Comparison of ENCODE assay signal across 9 cellular contexts in the genomic region with DNA sequence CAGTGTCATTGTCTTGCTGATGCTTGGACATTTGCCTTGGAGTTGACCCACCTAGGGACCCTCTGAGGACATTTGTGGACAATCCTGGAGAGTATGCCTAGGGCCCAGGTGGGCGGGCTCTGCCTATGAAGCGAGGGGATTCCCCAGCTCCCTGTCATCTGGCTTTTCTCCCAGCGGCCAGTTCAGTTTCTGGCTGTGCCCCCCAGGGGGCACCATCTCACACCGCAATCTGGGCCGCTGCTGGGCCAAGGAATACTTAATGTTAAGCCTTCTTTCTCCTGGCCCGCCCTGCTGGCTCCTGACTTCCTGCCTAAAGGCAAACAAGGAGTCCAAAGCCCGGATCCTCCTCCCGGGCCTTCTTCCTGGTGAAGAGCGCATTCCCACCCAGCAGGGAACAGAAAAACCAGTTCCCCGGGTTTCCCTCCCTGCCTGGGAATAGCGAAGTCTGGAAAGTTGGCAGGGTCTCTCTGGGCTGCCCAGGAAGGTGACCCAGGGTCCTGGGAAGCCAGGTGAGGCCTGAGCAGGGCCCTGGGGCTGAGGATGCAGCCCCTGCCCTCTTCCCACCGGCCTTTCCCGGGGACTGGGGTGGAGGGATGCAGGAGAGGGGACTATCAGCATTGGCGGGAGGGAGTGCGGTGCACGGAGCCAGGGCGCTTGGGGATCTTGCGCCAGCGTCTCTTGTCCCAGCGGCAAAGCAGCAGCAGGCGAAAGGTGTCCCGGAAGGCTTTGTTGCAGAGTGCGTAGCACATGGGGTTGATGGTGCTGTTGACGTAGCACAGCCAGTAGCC.
DNase-seq lines count a peak whose midpoint lies in the region; ATAC-seq lines count a peak whose summit lies in the region.
"Had no signal": no experiment of that assay in that cellular context is flagged by ENCODE, and none has a peak within 500 bp of the region (broad histone marks: within the 10 kb centered on the region; RNA-seq: fewer than 3 reads in every experiment).

No MANE protein-coding gene starts in this region.

- ATAC-seq in GM18909 (IDR thresholded peaks at IDR 0.05; ENCODE audit: poor library complexity, unreplicated experiment), result no peak
- ATAC-seq: activated T-cell treated with anti-CD3 and anti-CD28 coated beads, Interleukin-2, amount 50 U/mL, for 72 hours had no signal

- peak; percentile 22 to 45 for DNase-seq in NCI-H2081 (lab: John Stamatoyannopoulos, UW)
- no peak for DNase-seq in NCI-H2081 treated with DMSO at 0.1 percent for 48 hours (lab: John Stamatoyannopoulos, UW)
- peak; percentile 69 for DNase-seq in NCI-H1092 treated with DMSO at 0.1 percent for 48 hours (lab: John Stamatoyannopoulos, UW)
- DNase-seq in brain pericyte (ENCODE audit: low read depth, low spot score), result peak; percentile 16
- peak; percentile 96 for DNase-seq in iPS-NIHi7 (ENCODE audit: extremely low spot score)
- peak in 32 of 49 donors; percentile 4 to 58 (median 36) for DNase-seq in substantia nigra (lab: John Stamatoyannopoulos, UW)
- no peak for DNase-seq in NCI-H1048 (lab: John Stamatoyannopoulos, UW)

- no peak overlapping the region for H3K27ac ChIP-seq in substantia nigra (ENCODE audit: low read depth, low read length, poor library complexity, severe bottlenecking)

Comparison
In these comparisons a context has a peak if more than half of its experiments do, and no peak if none do; other contexts are left out.
1. DNase-seq: peak in NCI-H2081 (2 of 2), NCI-H1092 treated with DMSO at 0.1 percent for 48 hours (single experiment), brain pericyte (single experiment), iPS-NIHi7 (single experiment) and substantia nigra (32 of 49); none in NCI-H2081 treated with DMSO at 0.1 percent for 48 hours (single experiment) and NCI-H1048 (single experiment).